8 cellular contexts compared by ENCODE assay signal in genomic region chr17:58756246-58757161, GRCh38. TPM values are rescaled to one million over a fixed set of nuclear protein-coding genes. Genes with fewer than 3 reads are reported as not detected.
DNase-seq lines count a peak whose midpoint lies in the region; ATAC-seq, FAIRE-seq and TF ChIP-seq lines count a peak whose summit lies in the region.

No MANE protein-coding gene starts in this region.

- peak overlapping the region; percentile 83 for H3K4me3 ChIP-seq in Loucy (ENCODE audit: low read length, poor library complexity, severe bottlenecking)
- peak overlapping the region; percentile 96 for H3K4me3 ChIP-seq in neuronal stem cell (ENCODE audit: low read length in 2 of 2)

- no peaks in the 10 kb centered on the region for H3K9me3 ChIP-seq in Loucy (ENCODE audit: insufficient read depth, low read depth, low read length)
- no peaks in the 10 kb centered on the region for H3K9me3 ChIP-seq in neuronal stem cell (replicated peaks in 1 of 2; ENCODE audit: control insufficient read depth in 2 of 2, insufficient read depth in 1 of 2, low read depth in 1 of 2, low read length in 2 of 2)

- no peak overlapping the region for H4K8ac ChIP-seq in neuronal stem cell (ENCODE audit: low read depth, low read length)

- H3K27me3 ChIP-seq in Loucy (ENCODE audit: insufficient read depth, low read length, poor library complexity, severe bottlenecking) (no peaks in the 10 kb centered on the region), neuronal stem cell (ENCODE audit: control insufficient read depth in 3 of 3, insufficient read depth in 3 of 3, low read depth in 1 of 3, low read length in 3 of 3) (no peaks in the 10 kb centered on the region)

- WGBS in neuronal stem cell (ENCODE audit: extremely low coverage in 2 of 2, insufficient read length in 2 of 2, insufficient replicate concordance in 1 of 2), 2 donors = no CpG with 5 or more reads among the region's 72 CpGs

- H2AFZ ChIP-seq in Loucy (ENCODE audit: low read length) (peak overlapping the region; percentile 82; the same call in 1 of the 2 replicates), neuronal stem cell (ENCODE audit: low read length) (peak overlapping the region; percentile 97)

- no peaks in the 10 kb centered on the region; the same call in 1 of the 2 replicates for H3K79me2 ChIP-seq in Loucy (ENCODE audit: insufficient read depth, low read length)

- peak overlapping the region; percentile 70 for H3K9ac ChIP-seq in Loucy (ENCODE audit: low read depth, low read length, poor library complexity, severe bottlenecking)
- H3K9ac ChIP-seq in neuronal stem cell (ENCODE audit: low read depth, low read length, poor library complexity) = peak overlapping the region; percentile 94

- H3K4me2 ChIP-seq in Loucy (ENCODE audit: low read depth, low read length, poor library complexity, severe bottlenecking) (peak overlapping the region; percentile 82), neuronal stem cell (ENCODE audit: insufficient read depth, low read length, poor library complexity, severe bottlenecking) (peak overlapping the region; percentile 75)

- DNase-seq in DMS79 treated with DMSO at 0.1 percent for 48 hours (lab: John Stamatoyannopoulos, UW) (peak; percentile 5), frontal cortex (ENCODE audit: low spot score in 2 of 2) (peak; percentile 28), neuronal stem cell (ENCODE audit: low spot score) (peak; percentile 24), SW480 (ENCODE audit: low spot score) (no peak), UCSD-AML1 (lab: John Stamatoyannopoulos, UW; ENCODE audit: unreplicated experiment) (no peak)
- DNase-seq in activated CD8-positive, alpha-beta memory T cell treated with anti-CD3 and anti-CD28 coated beads, Interleukin-2, amount 50 U/mL, for 48 hours = peak; percentile 59

- no peaks in the 10 kb centered on the region for H4K20me1 ChIP-seq in Loucy (ENCODE audit: insufficient read depth, low read length, poor library complexity, severe bottlenecking)

- H3K36me3 ChIP-seq in Loucy (ENCODE audit: insufficient read depth, low read length) = no peaks in the 10 kb centered on the region
- H3K36me3 ChIP-seq in neuronal stem cell (replicated peaks in 1 of 2; ENCODE audit: control insufficient read depth in 2 of 2, insufficient read depth in 2 of 2, low read length in 2 of 2) = peaks cover 0 to 3% of the 10 kb centered on the region in 2 donors

- H3K18ac ChIP-seq in neuronal stem cell (ENCODE audit: low read length) = peak overlapping the region; percentile 98

- peak overlapping the region; percentile 82 for H3K23ac ChIP-seq in neuronal stem cell (ENCODE audit: low read depth, low read length, poor library complexity)

- no peak overlapping the region for H2BK12ac ChIP-seq in neuronal stem cell (ENCODE audit: low read length)

- H3K4ac ChIP-seq in neuronal stem cell (ENCODE audit: low read length) = no peak overlapping the region

- no peak overlapping the region for H2BK15ac ChIP-seq in neuronal stem cell (ENCODE audit: low read length)

- no peak for TF ChIP-seq CTCF in Loucy (conservative IDR thresholded peaks at IDR 0.05; ENCODE audit: low read length)

- H3K4me1 ChIP-seq in Loucy (ENCODE audit: insufficient read depth, low read length, poor library complexity, severe bottlenecking) = peaks cover 5% of the 10 kb centered on the region
- H3K4me1 ChIP-seq in neuronal stem cell (ENCODE audit: control insufficient read depth in 2 of 2, insufficient read depth in 1 of 2, low read depth in 1 of 2, low read length in 2 of 2) = peaks cover 0 to 2% of the 10 kb centered on the region in 2 donors

- peak overlapping the region; percentile 83 for H3K27ac ChIP-seq in neuronal stem cell (replicated peaks; ENCODE audit: low read length)

- H3F3A ChIP-seq in Loucy (ENCODE audit: low read depth) = 0 out of 2 replicates have a peak, but pooled peaks cover 4% of the 10 kb centered on the region

- peak overlapping the region; percentile 10 for H2AK5ac ChIP-seq in neuronal stem cell (ENCODE audit: low read depth, low read length)

- H3K14ac ChIP-seq in neuronal stem cell (ENCODE audit: low read length) = peak overlapping the region; percentile 65

- ATAC-seq in GM19035 (IDR thresholded peaks at IDR 0.05; ENCODE audit: unreplicated experiment) = no peak

- H3K79me1 ChIP-seq in neuronal stem cell (ENCODE audit: low read depth, low read length) = no peaks in the 10 kb centered on the region

- H2BK120ac ChIP-seq in neuronal stem cell (ENCODE audit: low read depth, low read length) = peak overlapping the region; percentile 56

- FAIRE-seq in frontal cortex (lab: Jason Lieb, UNC) = no peak

- no peaks in the 10 kb centered on the region for H3K9me2 ChIP-seq in Loucy (replicated peaks; ENCODE audit: low read depth, low read length)

- H2BK5ac ChIP-seq in neuronal stem cell (ENCODE audit: low read length) = peak overlapping the region; percentile 91

- H4K91ac ChIP-seq in neuronal stem cell (ENCODE audit: low read depth, low read length, poor library complexity) = no peak overlapping the region

RNA-seq across cellular contexts. Expression of gene PPM1E, which starts 0.8 kb away (rescaled TPM):
- total RNA-seq in frontal cortex = 51.4 TPM
- 6.2 TPM for polyA plus RNA-seq in neuronal stem cell (2013, experiment 1 of 2)
- polyA plus RNA-seq in neuronal stem cell (2013, experiment 2 of 2) = 6.5 TPM

Comparison
In these comparisons a context has a peak if more than half of its experiments do, and no peak if none do; other contexts are left out.
1. DNase-seq: peak in DMS79 treated with DMSO at 0.1 percent for 48 hours (single experiment), activated CD8-positive, alpha-beta memory T cell treated with anti-CD3 and anti-CD28 coated beads, Interleukin-2, amount 50 U/mL, for 48 hours (single experiment), frontal cortex (2 of 2) and neuronal stem cell (single experiment); none in SW480 (single experiment) and UCSD-AML1 (single experiment).